ENCODE assay signal across 18 cellular contexts in the genomic region with DNA sequence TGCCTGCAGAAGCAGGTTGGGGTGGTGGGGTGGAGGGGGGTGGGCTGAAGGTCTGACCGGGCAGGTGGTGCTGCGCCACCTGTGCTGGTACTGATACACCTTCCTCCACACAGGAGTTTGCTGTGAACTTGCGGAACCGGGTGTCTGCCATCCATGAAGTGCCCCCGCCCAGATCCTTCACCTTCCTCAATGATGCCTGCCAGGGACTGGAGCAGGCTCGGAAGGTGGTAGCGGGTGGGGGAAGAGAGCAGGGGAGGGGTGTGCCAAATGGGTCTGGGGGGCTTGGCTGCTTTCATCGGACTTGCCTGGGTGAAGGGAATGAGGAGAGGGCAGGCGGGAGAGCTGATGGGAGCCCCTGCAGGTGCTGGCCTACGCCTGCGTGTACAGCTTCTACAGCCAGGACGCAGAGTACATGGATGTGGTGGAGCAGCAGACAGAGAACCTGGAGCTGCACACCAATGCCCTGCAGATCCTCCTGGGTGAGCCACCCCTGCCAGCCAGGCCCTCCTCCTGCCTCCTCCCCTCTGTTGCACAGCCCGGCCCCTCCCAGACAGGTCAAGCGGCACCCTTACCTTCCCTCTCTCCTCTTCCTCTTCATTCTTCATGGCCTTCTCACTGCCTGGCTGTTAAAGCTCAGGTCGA. TPM values are rescaled to one million over a fixed set of nuclear protein-coding genes. Genes with fewer than 3 reads are reported as not detected.
DNase-seq lines count a peak whose midpoint lies in the region; ATAC-seq, FAIRE-seq and TF ChIP-seq lines count a peak whose summit lies in the region.
"Had no signal": no experiment of that assay in that cellular context is flagged by ENCODE, and none has a peak within 500 bp of the region (broad histone marks: within the 10 kb centered on the region; RNA-seq: fewer than 3 reads in every experiment).

No MANE protein-coding gene starts in this region.

- peaks cover 41% of the 10 kb centered on the region for H3K4me1 Mint-ChIP-seq in activated T-cell treated with anti-CD3 and anti-CD28 coated beads, Interleukin-2, amount 50 U/mL, for 72 hours (ENCODE audit: low read depth)
- H3K4me1 Mint-ChIP-seq in IgD-negative memory B cell (peaks cover 19 to 26% (median 20%) of the 10 kb centered on the region in 3 donors), neural progenitor cell (peaks cover 2% of the 10 kb centered on the region)

- BruUV-seq in GM12878 (replicated peaks; lab: Mats Ljungman, UMichigan): no TSS peak

- RAD21 ChIA-PET in GM12878 (lab: Charles Lee; ENCODE audit: unreplicated experiment): no interaction called here

- intact Hi-C loops in GM12878 (cut with micrococcal nuclease; ENCODE audit: unreplicated experiment): no loop called here

- peak overlapping the region; percentile 25 to 49 for H3K4me3 Mint-ChIP-seq in activated T-cell treated with anti-CD3 and anti-CD28 coated beads, Interleukin-2, amount 50 U/mL, for 72 hours
- H3K4me3 Mint-ChIP-seq in IgD-negative memory B cell: peak overlapping the region in 2 of 4 donors; percentile 30 to 42
- no peak overlapping the region for H3K4me3 Mint-ChIP-seq in neural progenitor cell
- H3K4me3 Mint-ChIP-seq: WTC11 had no signal

- H3K27ac ChIP-seq in GM12878 (ENCODE audit: control insufficient read depth, insufficient read depth) (no peak overlapping the region), neural progenitor cell (no peak overlapping the region)
- H3K27ac ChIP-seq: cardiac muscle cell, HL-60, upper lobe of right lung had no signal

- H3K4me1 ChIP-seq in GM12878 (ENCODE audit: control insufficient read depth, insufficient read depth, low read length) (peaks cover 19% of the 10 kb centered on the region), neural progenitor cell (no peaks in the 10 kb centered on the region)

- H3F3A ChIP-seq in neural progenitor cell (ENCODE audit: low read depth): no peaks in the 10 kb centered on the region

- H3K27me3 ChIP-seq in GM12878 (replicated peaks in 1 of 2; ENCODE audit: control insufficient read depth in 2 of 2, insufficient read depth in 2 of 2, low read length in 1 of 2) (no peaks in the 10 kb centered on the region), neural progenitor cell (no peaks in the 10 kb centered on the region)
- H3K27me3 ChIP-seq: cardiac muscle cell, upper lobe of right lung had no signal

- peaks cover 5 to 11% of the 10 kb centered on the region in 2 donors for H3K36me3 Mint-ChIP-seq in activated T-cell treated with anti-CD3 and anti-CD28 coated beads, Interleukin-2, amount 50 U/mL, for 72 hours (ENCODE audit: insufficient read depth in 2 of 2)
- peaks cover 3% of the 10 kb centered on the region for H3K36me3 Mint-ChIP-seq in IgD-negative memory B cell
- H3K36me3 Mint-ChIP-seq in neural progenitor cell: peaks cover 15% of the 10 kb centered on the region

- in situ Hi-C loops in GM12878 (cut with MboI): no loop called here

- H3K9me3 Mint-ChIP-seq in activated T-cell treated with anti-CD3 and anti-CD28 coated beads, Interleukin-2, amount 50 U/mL, for 72 hours: no peaks in the 10 kb centered on the region
- H3K9me3 Mint-ChIP-seq in IgD-negative memory B cell: no peaks in the 10 kb centered on the region
- no peaks in the 10 kb centered on the region for H3K9me3 Mint-ChIP-seq in neural progenitor cell
- H3K9me3 Mint-ChIP-seq: WTC11 had no signal

- FAIRE-seq in GM12878 (lab: Jason Lieb, UNC): no peak
- FAIRE-seq: frontal cortex, GM18507 had no signal

- peak; percentile 11; the same call in 1 of the 2 replicates for TF ChIP-seq POLR2A in GM12878 (IDR thresholded peaks at IDR 0.05; ENCODE audit: low read depth, low read length)

- peak overlapping the region; percentile 24 for H3K27ac Mint-ChIP-seq in activated T-cell treated with anti-CD3 and anti-CD28 coated beads, Interleukin-2, amount 50 U/mL, for 72 hours
- peak overlapping the region; percentile 97 to 100 (median 100) for H3K27ac Mint-ChIP-seq in IgD-negative memory B cell
- H3K27ac Mint-ChIP-seq in neural progenitor cell: peak overlapping the region; percentile 80
- H3K27ac Mint-ChIP-seq: WTC11 had no signal

- no peaks in the 10 kb centered on the region for H4K20me1 ChIP-seq in GM12878 (ENCODE audit: control insufficient read depth, insufficient read depth)
- H4K20me1 ChIP-seq in neural progenitor cell (ENCODE audit: low read depth): no peaks in the 10 kb centered on the region

- TF ChIP-seq RAD21 in GM12878 (IDR thresholded peaks at IDR 0.05; ENCODE audit: insufficient read depth, low read depth, low read length): no peak

- POLR2A ChIA-PET in GM12878 (lab: Charles Lee): interaction anchor here (3.4 kb wide), 1 partner anchor 48 kb away, joined by 26 read pairs; no protein-coding TSS in a partner anchor

- H3K36me3 ChIP-seq in GM12878 (ENCODE audit: control insufficient read depth in 2 of 2, insufficient read depth in 2 of 2, low read length in 1 of 2) (no peaks in the 10 kb centered on the region; a peak in 1 of 4 replicates), neural progenitor cell (no peaks in the 10 kb centered on the region)
- H3K36me3 ChIP-seq: cardiac muscle cell had no signal

- DNase-seq in activated T-cell treated with anti-CD3 and anti-CD28 coated beads, Interleukin-2, amount 50 U/mL, for 72 hours: no peak
- no peak for DNase-seq in activated T-cell treated with anti-CD3 and anti-CD28 coated beads, Interleukin-2, amount 50 U/mL, for 48 hours
- DNase-seq in GM12878 (ENCODE audit: low read depth, low spot score): no peak
- no peak for DNase-seq in neural progenitor cell (ENCODE audit: low spot score)
- no peak for DNase-seq in NCI-H146 treated with DMSO at 0.1 percent for 48 hours (lab: John Stamatoyannopoulos, UW; ENCODE audit: unreplicated experiment)
- no peak for DNase-seq in stimulated activated CD4-positive, alpha-beta T cell treated with anti-CD3 and anti-CD28 coated beads, Interleukin-12 subunit alpha, Interleukin-12 subunit beta, amount 100 ng/mL, for 4 hours
- DNase-seq: Kasumi-1, mesenchymal stem cell, NCI-H1417 treated with DMSO at 0.1 percent for 48 hours had no signal

- H3K9ac ChIP-seq in GM12878 (ENCODE audit: control insufficient read depth, insufficient read depth, low read length) (no peak overlapping the region), neural progenitor cell (no peak overlapping the region)

- no peaks in the 10 kb centered on the region for H3K27me3 Mint-ChIP-seq in activated T-cell treated with anti-CD3 and anti-CD28 coated beads, Interleukin-2, amount 50 U/mL, for 72 hours (ENCODE audit: low read depth)
- H3K27me3 Mint-ChIP-seq in IgD-negative memory B cell: peaks cover 2% of the 10 kb centered on the region
- peaks cover 7% of the 10 kb centered on the region for H3K27me3 Mint-ChIP-seq in neural progenitor cell (ENCODE audit: insufficient read depth, low read depth)

- no peak for ATAC-seq in activated T-cell treated with anti-CD3 and anti-CD28 coated beads, Interleukin-2, amount 50 U/mL, for 72 hours (replicated peaks in 1 of 2)
- ATAC-seq in GM12878 (no peak), HG03139 (IDR thresholded peaks at IDR 0.05; ENCODE audit: unreplicated experiment) (no peak)
- ATAC-seq: upper lobe of right lung had no signal

- SMC1A ChIA-PET in GM12878 (lab: Charles Lee; ENCODE audit: uncharacterized antibody, unreplicated experiment): interaction anchor here (2.1 kb wide), 1 partner anchor 49 kb away, joined by 10 read pairs; no protein-coding TSS in a partner anchor

- WGBS in GM12878 (ENCODE audit: insufficient coverage, insufficient replicate concordance, low lambda C conversion rate, missing lambda C conversion rate): 95% methylated on average over 15 of the region's 15 CpGs

- 0 out of 2 replicates have a peak overlapping the region, but pooled peaks have one; percentile 22 for H3K4me2 ChIP-seq in GM12878 (ENCODE audit: control insufficient read depth, insufficient read depth)
- H3K4me2 ChIP-seq in neural progenitor cell: no peak overlapping the region

- CTCF ChIA-PET in GM12878 (lab: Yijun Ruan, JAX): interaction anchor here (0.7 to 1.2 kb wide), 3 partner anchors 10 to 283 kb away, joined by 3 to 4 read pairs (median 4); no protein-coding TSS in a partner anchor

- H3K4me3 ChIP-seq in GM12878: no peak overlapping the region
- no peak overlapping the region for H3K4me3 ChIP-seq in neural progenitor cell
- H3K4me3 ChIP-seq: cardiac muscle cell, upper lobe of right lung had no signal

- H3K9me3 ChIP-seq in GM12878 (replicated peaks; ENCODE audit: control insufficient read depth, insufficient read depth, low read length) (no peaks in the 10 kb centered on the region), neural progenitor cell (ENCODE audit: low read depth) (no peaks in the 10 kb centered on the region)
- H3K9me3 ChIP-seq: upper lobe of right lung had no signal

- H3K79me2 ChIP-seq in GM12878 (ENCODE audit: control insufficient read depth, insufficient read depth, low read length) (peaks cover 10% of the 10 kb centered on the region), neural progenitor cell (ENCODE audit: low read depth) (no peaks in the 10 kb centered on the region)

- TF ChIP-seq CTCF in GM12878 (IDR thresholded peaks at IDR 0.05 in 2 of 3, conservative IDR thresholded peaks at IDR 0.05 in 1 of 3; ENCODE audit: control insufficient read depth in 2 of 3, extremely low read depth in 1 of 3, insufficient read depth in 1 of 3, low read depth in 3 of 3, low read length in 3 of 3): no peak
- TF ChIP-seq CTCF in neural progenitor cell (IDR thresholded peaks at IDR 0.05): no peak

- no peak for TF ChIP-seq EP300 in GM12878 (IDR thresholded peaks at IDR 0.05; ENCODE audit: borderline replicate concordance in 1 of 2, control insufficient read depth in 1 of 2, low read depth in 2 of 2, low read length in 2 of 2)

- H2AFZ ChIP-seq in GM12878 (ENCODE audit: control insufficient read depth, low read depth, low read length) (no peak overlapping the region), neural progenitor cell (replicated peaks) (no peak overlapping the region)

RNA-seq across cellular contexts. Expression of gene DNPH1, which starts 6.7 kb away (rescaled TPM):
- 10 to 100 TPM; 38.3 to 42.3 TPM for total RNA-seq in activated T-cell treated with anti-CD3 and anti-CD28 coated beads, Interleukin-2, amount 50 U/mL, for 72 hours
- 125 TPM for polyA plus RNA-seq in IgD-negative memory B cell
- total RNA-seq in GM12878 (2013; cell fraction: nucleolus; rRNA removed): 20.6 and 20.9 TPM in 2 replicates
- total RNA-seq in GM12878 (2014; rRNA removed): 125 and 131 TPM in 2 replicates
- 29.0 and 35.0 TPM in 2 replicates for total RNA-seq in GM12878 (2014; rRNA removed; fragmentation: Illumina TruSeq; extraction: Trizol)
- 73.2 and 76.6 TPM in 2 replicates for total RNA-seq in GM12878 (2021)
- 28.4 TPM for polyA plus RNA-seq in GM12878 (2011; ENCODE audit: low read depth)
- 42.9 and 62.2 TPM in 2 replicates for polyA plus RNA-seq in GM12878 (2011; rRNA removed)
- polyA plus RNA-seq in GM12878 (2011; cell fraction: cytosol; rRNA removed): 109 and 151 TPM in 2 replicates
- polyA plus RNA-seq in GM12878 (2011; cell fraction: nucleus; rRNA removed): 56.1 and 56.3 TPM in 2 replicates
- 68.3 and 81.0 TPM in 2 replicates for polyA plus RNA-seq in GM12878 (2012)
- polyA plus RNA-seq in GM12878 (2014; fragmentation: Illumina TruSeq; extraction: Trizol): 6.1 and 16.9 TPM in 2 replicates
- 10 to 100 TPM in 1 of 2 experiments, 1 to 10 TPM in 1; 7.0 to 16.5 TPM for polyA plus RNA-seq in GM12878 (2014; fragmentation: Nextera tagmentation; extraction: Ambion mirVana)
- polyA plus RNA-seq in GM12878 (2014; rRNA removed): 136 and 169 TPM in 2 replicates
- 100 to 1,000 TPM; 105 to 117 TPM for polyA plus RNA-seq in GM12878 (2016; fragmentation: Nextera tagmentation; extraction: Ambion mirVana)
- polyA minus RNA-seq in GM12878 (2011; rRNA and poly(A)+ RNA removed): 14.1 and 18.6 TPM in 2 replicates
- 7.9 and 15.9 TPM in 2 replicates for polyA minus RNA-seq in GM12878 (2011; cell fraction: cytosol; rRNA and poly(A)+ RNA removed)
- polyA minus RNA-seq in GM12878 (2011; cell fraction: nucleus; rRNA and poly(A)+ RNA removed): 10.0 and 12.2 TPM in 2 replicates
- total RNA-seq in neural progenitor cell (ENCODE audit: low replicate concordance): 25.2 and 113 TPM in 2 replicates

RNA-seq across cellular contexts. Expression of gene TTBK1, which starts 20.7 kb away (rescaled TPM):
- 1 to 10 TPM; 1.1 to 1.2 TPM for total RNA-seq in activated T-cell treated with anti-CD3 and anti-CD28 coated beads, Interleukin-2, amount 50 U/mL, for 72 hours
- polyA plus RNA-seq in IgD-negative memory B cell (0.04 TPM), GM12878 (2011; rRNA removed) (0.09 and 0.27 TPM in 2 replicates), GM12878 (2014; fragmentation: Illumina TruSeq; extraction: Trizol) (not detected in 2 replicates), GM12878 (2014; fragmentation: Nextera tagmentation; extraction: Ambion mirVana) (not detected), GM12878 (2014; rRNA removed) (0.05 and 0.06 TPM in 2 replicates), GM12878 (2016; fragmentation: Nextera tagmentation; extraction: Ambion mirVana) (not detected)
- total RNA-seq in GM12878 (2013; cell fraction: nucleolus; rRNA removed): 0.71 and 0.78 TPM in 2 replicates
- total RNA-seq in GM12878 (2014; rRNA removed) (under 0.01 TPM in 1 of 2 replicates, not detected in the other), GM12878 (2014; rRNA removed; fragmentation: Illumina TruSeq; extraction: Trizol) (not detected in 2 replicates), GM12878 (2021) (not detected in 2 replicates), neural progenitor cell (ENCODE audit: low replicate concordance) (1.7 and 3.2 TPM in 2 replicates)
- not detected for polyA plus RNA-seq in GM12878 (2011; ENCODE audit: low read depth)
- 0.16 and 0.20 TPM in 2 replicates for polyA plus RNA-seq in GM12878 (2011; cell fraction: cytosol; rRNA removed)
- polyA plus RNA-seq in GM12878 (2011; cell fraction: nucleus; rRNA removed): 1.1 and 1.2 TPM in 2 replicates
- polyA plus RNA-seq in GM12878 (2012): 0.04 and 0.08 TPM in 2 replicates
- polyA minus RNA-seq in GM12878 (2011; rRNA and poly(A)+ RNA removed): 0.22 and 0.41 TPM in 2 replicates
- 0.21 TPM in 1 of 2 replicates, not detected in the other for polyA minus RNA-seq in GM12878 (2011; cell fraction: cytosol; rRNA and poly(A)+ RNA removed)
- polyA minus RNA-seq in GM12878 (2011; cell fraction: nucleus; rRNA and poly(A)+ RNA removed): 0.29 and 0.48 TPM in 2 replicates
- total RNA-seq: omental fat pad had no signal

RNA-seq across cellular contexts. Expression of gene CUL9, which starts 40.5 kb away (rescaled TPM):
- 10 to 100 TPM; 60.7 to 62.0 TPM for total RNA-seq in activated T-cell treated with anti-CD3 and anti-CD28 coated beads, Interleukin-2, amount 50 U/mL, for 72 hours
- polyA plus RNA-seq in IgD-negative memory B cell (13.1 TPM), GM12878 (2011; rRNA removed) (11.0 and 16.2 TPM in 2 replicates), GM12878 (2014; fragmentation: Illumina TruSeq; extraction: Trizol) (12.7 and 16.5 TPM in 2 replicates), GM12878 (2014; fragmentation: Nextera tagmentation; extraction: Ambion mirVana) (1 to 10 TPM; 1.2 to 3.9 TPM), GM12878 (2014; rRNA removed) (46.7 and 48.3 TPM in 2 replicates), GM12878 (2016; fragmentation: Nextera tagmentation; extraction: Ambion mirVana) (10 to 100 TPM; 17.8 to 19.7 TPM)
- 104 and 120 TPM in 2 replicates for total RNA-seq in GM12878 (2013; cell fraction: nucleolus; rRNA removed)
- total RNA-seq in GM12878 (2014; rRNA removed) (22.1 and 27.2 TPM in 2 replicates), GM12878 (2014; rRNA removed; fragmentation: Illumina TruSeq; extraction: Trizol) (14.2 and 16.4 TPM in 2 replicates), GM12878 (2021) (36.0 and 42.7 TPM in 2 replicates), neural progenitor cell (ENCODE audit: low replicate concordance) (14.1 and 25.9 TPM in 2 replicates)
- 11.5 TPM for polyA plus RNA-seq in GM12878 (2011; ENCODE audit: low read depth)
- polyA plus RNA-seq in GM12878 (2011; cell fraction: cytosol; rRNA removed): 16.0 and 18.4 TPM in 2 replicates
- 180 and 223 TPM in 2 replicates for polyA plus RNA-seq in GM12878 (2011; cell fraction: nucleus; rRNA removed)
- polyA plus RNA-seq in GM12878 (2012): 30.6 and 31.6 TPM in 2 replicates
- polyA minus RNA-seq in GM12878 (2011; rRNA and poly(A)+ RNA removed): 14.6 and 23.4 TPM in 2 replicates
- 4.3 and 8.4 TPM in 2 replicates for polyA minus RNA-seq in GM12878 (2011; cell fraction: cytosol; rRNA and poly(A)+ RNA removed)
- 25.9 and 55.6 TPM in 2 replicates for polyA minus RNA-seq in GM12878 (2011; cell fraction: nucleus; rRNA and poly(A)+ RNA removed)

RNA-seq across cellular contexts. Expression of gene SRF, which starts 51.5 kb away (rescaled TPM):
- 10 to 100 TPM; 44.2 to 46.1 TPM for total RNA-seq in activated T-cell treated with anti-CD3 and anti-CD28 coated beads, Interleukin-2, amount 50 U/mL, for 72 hours
- polyA plus RNA-seq in IgD-negative memory B cell: 5.0 TPM
- 10.5 and 11.4 TPM in 2 replicates for total RNA-seq in GM12878 (2013; cell fraction: nucleolus; rRNA removed)
- 30.5 and 37.3 TPM in 2 replicates for total RNA-seq in GM12878 (2014; rRNA removed)
- total RNA-seq in GM12878 (2014; rRNA removed; fragmentation: Illumina TruSeq; extraction: Trizol): 19.8 and 22.9 TPM in 2 replicates
- total RNA-seq in GM12878 (2021): 53.4 and 56.3 TPM in 2 replicates
- polyA plus RNA-seq in GM12878 (2011; ENCODE audit: low read depth): 19.1 TPM
- polyA plus RNA-seq in GM12878 (2011; rRNA removed): 21.9 and 41.4 TPM in 2 replicates
- polyA plus RNA-seq in GM12878 (2011; cell fraction: cytosol; rRNA removed): 50.6 and 71.6 TPM in 2 replicates
- polyA plus RNA-seq in GM12878 (2011; cell fraction: nucleus; rRNA removed): 51.2 and 65.0 TPM in 2 replicates
- polyA plus RNA-seq in GM12878 (2012): 27.9 and 45.2 TPM in 2 replicates
- 26.8 and 33.5 TPM in 2 replicates for polyA plus RNA-seq in GM12878 (2014; fragmentation: Illumina TruSeq; extraction: Trizol)
- 1 to 10 TPM; 4.1 to 8.3 TPM for polyA plus RNA-seq in GM12878 (2014; fragmentation: Nextera tagmentation; extraction: Ambion mirVana)
- 48.1 and 54.3 TPM in 2 replicates for polyA plus RNA-seq in GM12878 (2014; rRNA removed)
- polyA plus RNA-seq in GM12878 (2016; fragmentation: Nextera tagmentation; extraction: Ambion mirVana): 1 to 10 TPM; 2.3 to 4.4 TPM
- polyA minus RNA-seq in GM12878 (2011; rRNA and poly(A)+ RNA removed): 47.3 and 65.9 TPM in 2 replicates
- polyA minus RNA-seq in GM12878 (2011; cell fraction: cytosol; rRNA and poly(A)+ RNA removed): 24.1 and 27.1 TPM in 2 replicates
- 10.2 and 18.4 TPM in 2 replicates for polyA minus RNA-seq in GM12878 (2011; cell fraction: nucleus; rRNA and poly(A)+ RNA removed)
- total RNA-seq in neural progenitor cell (ENCODE audit: low replicate concordance): 15.0 and 35.6 TPM in 2 replicates

Comparison
In these comparisons a context has a peak if more than half of its experiments do, and no peak if none do; other contexts are left out.
1. H3K27ac Mint-ChIP-seq: peak in every context shown above with its lines; median percentile 100 in IgD-negative memory B cell; 80 in neural progenitor cell; 24 in activated T-cell treated with anti-CD3 and anti-CD28 coated beads, Interleukin-2, amount 50 U/mL, for 72 hours.